ENCODE assay signal across 16 cellular contexts in the genomic region with DNA sequence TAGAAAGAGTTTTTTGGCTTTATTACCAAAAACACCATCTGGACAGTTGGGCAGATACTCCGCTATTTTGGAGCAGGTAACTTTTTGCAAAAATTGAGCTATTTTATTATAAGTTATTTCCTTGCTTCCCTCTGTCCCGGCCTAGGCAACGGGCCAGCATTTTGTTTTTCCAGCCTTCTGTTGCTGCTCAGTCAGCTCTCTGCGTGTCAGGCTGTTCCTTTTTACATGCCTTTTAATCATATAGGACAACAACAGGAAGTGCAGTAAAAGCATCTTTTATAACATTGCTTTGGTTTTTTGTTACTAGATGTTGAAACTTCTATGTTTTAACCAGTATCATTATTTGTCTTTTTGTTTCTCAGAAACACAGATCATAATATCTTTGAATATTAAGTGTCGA. TPM values are rescaled to one million over a fixed set of nuclear protein-coding genes. Genes with fewer than 3 reads are reported as not detected.
A peak's percentile ranks its signal among the peaks of the same experiment; 100 is the strongest.
DNase-seq lines count a peak whose midpoint lies in the region; ATAC-seq and TF ChIP-seq lines count a peak whose summit lies in the region.
"Had no signal": no experiment of that assay in that cellular context is flagged by ENCODE, and none has a peak within 500 bp of the region (broad histone marks: within the 10 kb centered on the region; RNA-seq: fewer than 3 reads in every experiment).

No MANE protein-coding gene starts in this region.

- H3K4me1 Mint-ChIP-seq in naive thymus-derived CD8-positive, alpha-beta T cell, result peaks cover 4 to 10% (median 7%) of the 10 kb centered on the region in 4 donors
- H3K4me1 Mint-ChIP-seq in GM23338, result no peaks in the 10 kb centered on the region
- H3K4me1 Mint-ChIP-seq: stimulated activated effector memory CD8-positive, alpha-beta T cell treated with anti-CD3 and anti-CD28 coated beads, Interleukin-12 subunit alpha, Interleukin-12 subunit beta, amount 100 ng/mL, for 72 hours had no signal

- H3K27me3 Mint-ChIP-seq in naive thymus-derived CD8-positive, alpha-beta T cell, result no peaks in the 10 kb centered on the region
- no peaks in the 10 kb centered on the region for H3K27me3 Mint-ChIP-seq in GM23338 (ENCODE audit: insufficient read depth, low read depth, poor library complexity)

- H3F3A ChIP-seq in GM23338 (replicated peaks; ENCODE audit: low read depth), result no peaks in the 10 kb centered on the region

- no peaks in the 10 kb centered on the region for H3K27me3 ChIP-seq in GM23338 (ENCODE audit: insufficient read depth)
- H3K27me3 ChIP-seq: left lung had no signal

- H3K4me3 ChIP-seq in GM23338, result no peak overlapping the region
- H3K4me3 ChIP-seq: left lung had no signal

- H3K36me3 ChIP-seq in GM23338 (ENCODE audit: insufficient read depth), result peaks cover 14% of the 10 kb centered on the region; the same call in 1 of the 2 replicates

- peak; percentile 71 for DNase-seq in NCI-H1694 (lab: John Stamatoyannopoulos, UW)
- no peak for DNase-seq in naive thymus-derived CD8-positive, alpha-beta T cell
- no peak for DNase-seq in NCI-H128 (lab: John Stamatoyannopoulos, UW; ENCODE audit: unreplicated experiment)
- no peak for DNase-seq in NCI-H2227 treated with DMSO at 0.1 percent for 48 hours (lab: John Stamatoyannopoulos, UW)
- no peak for DNase-seq in GM23338 (ENCODE audit: low spot score)
- DNase-seq: effector CD4-positive, alpha-beta T cell; glutamatergic neuron; H7; left lung; NCI-H1105; NCI-H526; stimulated activated CD4-positive, alpha-beta T cell treated with anti-CD3 and anti-CD28 coated beads, Interleukin-2, amount 100 ng/mL, for 48 hours had no signal

- H3K27ac Mint-ChIP-seq in naive thymus-derived CD8-positive, alpha-beta T cell, result peak overlapping the region in 7 of 10 donors; percentile 37 to 86 (median 71)
- H3K27ac Mint-ChIP-seq in GM23338, result no peak overlapping the region
- H3K27ac Mint-ChIP-seq: stimulated activated effector memory CD8-positive, alpha-beta T cell treated with anti-CD3 and anti-CD28 coated beads, Interleukin-12 subunit alpha, Interleukin-12 subunit beta, amount 100 ng/mL, for 72 hours had no signal

- peaks cover 0 to 39% (median 4%) of the 10 kb centered on the region in 3 donors for H3K36me3 Mint-ChIP-seq in naive thymus-derived CD8-positive, alpha-beta T cell
- H3K36me3 Mint-ChIP-seq in GM23338 (ENCODE audit: low read depth), result peaks cover 8% of the 10 kb centered on the region; the same call in 2 of the 3 replicates

- H4K20me1 ChIP-seq in GM23338 (replicated peaks; ENCODE audit: insufficient read depth), result peaks cover 10% of the 10 kb centered on the region; the same call in 1 of the 2 replicates

- H3K9me2 ChIP-seq in GM23338 (ENCODE audit: insufficient read depth), result no peaks in the 10 kb centered on the region

- TF ChIP-seq CTCF in 22Rv1 (IDR thresholded peaks at IDR 0.05) (no peak), GM23338 (conservative IDR thresholded peaks at IDR 0.05; ENCODE audit: low read depth in 2 of 2) (no peak)

- POLR2A ChIA-PET in naive thymus-derived CD8-positive, alpha-beta T cell (lab: Charles Lee), result no interaction called here

- no peaks in the 10 kb centered on the region for H3K9me3 Mint-ChIP-seq in naive thymus-derived CD8-positive, alpha-beta T cell
- no peaks in the 10 kb centered on the region for H3K9me3 Mint-ChIP-seq in GM23338
- H3K9me3 Mint-ChIP-seq: stimulated activated effector memory CD8-positive, alpha-beta T cell treated with anti-CD3 and anti-CD28 coated beads, Interleukin-12 subunit alpha, Interleukin-12 subunit beta, amount 100 ng/mL, for 72 hours had no signal

- H3K4me1 ChIP-seq in GM23338 (ENCODE audit: insufficient read depth), result no peaks in the 10 kb centered on the region
- H3K4me1 ChIP-seq: left lung had no signal

- H3K79me2 ChIP-seq in GM23338 (replicated peaks; ENCODE audit: insufficient read depth), result peaks cover 21% of the 10 kb centered on the region

- no peak for ATAC-seq in naive thymus-derived CD8-positive, alpha-beta T cell
- ATAC-seq in HG03045 (IDR thresholded peaks at IDR 0.05; ENCODE audit: unreplicated experiment) (no peak), GM23338 (no peak)
- ATAC-seq: left lung; stimulated activated effector memory CD8-positive, alpha-beta T cell treated with anti-CD3 and anti-CD28 coated beads, Interleukin-12 subunit alpha, Interleukin-12 subunit beta, amount 100 ng/mL, for 72 hours had no signal

- H3K4me2 ChIP-seq in GM23338, result no peak overlapping the region

- H3K4me3 Mint-ChIP-seq in naive thymus-derived CD8-positive, alpha-beta T cell, result no peak overlapping the region
- H3K4me3 Mint-ChIP-seq in GM23338, result no peak overlapping the region
- H3K4me3 Mint-ChIP-seq: stimulated activated effector memory CD8-positive, alpha-beta T cell treated with anti-CD3 and anti-CD28 coated beads, Interleukin-12 subunit alpha, Interleukin-12 subunit beta, amount 100 ng/mL, for 72 hours had no signal

- peak overlapping the region; percentile 13; the same call in 1 of the 2 replicates for H3K27ac ChIP-seq in 22Rv1
- peak overlapping the region; percentile 34 for H3K27ac ChIP-seq in cingulate gyrus (ENCODE audit: low read depth, low read length)
- no peak overlapping the region for H3K27ac ChIP-seq in GM23338 (ENCODE audit: low read depth)

- no peak overlapping the region for H2AFZ ChIP-seq in GM23338

TF ChIP-seq in GM23338, 12 proteins besides CTCF, POLR2A, EP300 and RAD21:
- TF ChIP-seq JUNB (IDR thresholded peaks at IDR 0.05; ENCODE audit: unreplicated experiment) (no peak), STAT1 (IDR thresholded peaks at IDR 0.05; ENCODE audit: unreplicated experiment) (no peak), EZH2 (IDR thresholded peaks at IDR 0.05; ENCODE audit: low read depth, unreplicated experiment) (no peak), CREB1 (CRISPR knock-in tag; IDR thresholded peaks at IDR 0.05; ENCODE audit: low read depth) (no peak), ETS1 (IDR thresholded peaks at IDR 0.05) (no peak)

RNA-seq across cellular contexts. Expression of gene PPM1D, which starts 30.4 kb away (rescaled TPM):
- total RNA-seq in naive thymus-derived CD8-positive, alpha-beta T cell, result 10 to 100 TPM; 18.3 to 18.6 TPM
- polyA plus RNA-seq in naive thymus-derived CD8-positive, alpha-beta T cell, result 10 to 100 TPM in 1 of 3 donors, 1 to 10 TPM in 2; 5.8 to 10.9 (median 6.0) TPM
- 13.3 and 13.7 TPM in 2 replicates for total RNA-seq in GM23338 (2014; rRNA removed; shearing (Covaris generic))
- 7.8 and 7.9 TPM in 2 replicates for polyA plus RNA-seq in GM23338 (2016; fragmentation: Nextera tagmentation; extraction: Ambion mirVana)

RNA-seq across cellular contexts. Expression of gene BCAS3, which starts 47.3 kb away (rescaled TPM):
- 10 to 100 TPM; 35.5 to 41.4 TPM for total RNA-seq in naive thymus-derived CD8-positive, alpha-beta T cell
- polyA plus RNA-seq in naive thymus-derived CD8-positive, alpha-beta T cell, result 10 to 100 TPM; 25.7 to 32.8 (median 26.6) TPM
- total RNA-seq in GM23338 (2014; rRNA removed; shearing (Covaris generic)), result 19.7 and 28.0 TPM in 2 replicates
- 8.2 and 10.2 TPM in 2 replicates for polyA plus RNA-seq in GM23338 (2016; fragmentation: Nextera tagmentation; extraction: Ambion mirVana)
